In genomic region chr3:36814776-36815175, GRCh38 we compare ENCODE assay signal across 1 cellular context.
TF ChIP-seq lines count a peak whose summit lies in the region.

No MANE protein-coding gene starts in this region.

TF ChIP-seq in IMR-90, 13 proteins besides CTCF, POLR2A, EP300 and RAD21 (continued from another document):
- no peak for TF ChIP-seq MXI1 (IDR thresholded peaks at IDR 0.05; ENCODE audit: borderline replicate concordance, low read depth, low read length)
- no peak for TF ChIP-seq CEBPB (IDR thresholded peaks at IDR 0.05; ENCODE audit: low read depth, low read length)
- TF ChIP-seq CHD1 (IDR thresholded peaks at IDR 0.05; ENCODE audit: low read depth, low read length): no peak
- no peak for TF ChIP-seq USF2 (IDR thresholded peaks at IDR 0.05; ENCODE audit: low read depth, low read length)
- no peak for TF ChIP-seq NFE2L2 (IDR thresholded peaks at IDR 0.05; ENCODE audit: low read depth, low read length)
- TF ChIP-seq RFX5 (IDR thresholded peaks at IDR 0.05; ENCODE audit: low read depth, low read length): no peak
- TF ChIP-seq MAZ (IDR thresholded peaks at IDR 0.05; ENCODE audit: borderline replicate concordance, low read depth, low read length): no peak
- TF ChIP-seq SMC3 (IDR thresholded peaks at IDR 0.05; ENCODE audit: low read depth, low read length): no peak
